In the genomic region with DNA sequence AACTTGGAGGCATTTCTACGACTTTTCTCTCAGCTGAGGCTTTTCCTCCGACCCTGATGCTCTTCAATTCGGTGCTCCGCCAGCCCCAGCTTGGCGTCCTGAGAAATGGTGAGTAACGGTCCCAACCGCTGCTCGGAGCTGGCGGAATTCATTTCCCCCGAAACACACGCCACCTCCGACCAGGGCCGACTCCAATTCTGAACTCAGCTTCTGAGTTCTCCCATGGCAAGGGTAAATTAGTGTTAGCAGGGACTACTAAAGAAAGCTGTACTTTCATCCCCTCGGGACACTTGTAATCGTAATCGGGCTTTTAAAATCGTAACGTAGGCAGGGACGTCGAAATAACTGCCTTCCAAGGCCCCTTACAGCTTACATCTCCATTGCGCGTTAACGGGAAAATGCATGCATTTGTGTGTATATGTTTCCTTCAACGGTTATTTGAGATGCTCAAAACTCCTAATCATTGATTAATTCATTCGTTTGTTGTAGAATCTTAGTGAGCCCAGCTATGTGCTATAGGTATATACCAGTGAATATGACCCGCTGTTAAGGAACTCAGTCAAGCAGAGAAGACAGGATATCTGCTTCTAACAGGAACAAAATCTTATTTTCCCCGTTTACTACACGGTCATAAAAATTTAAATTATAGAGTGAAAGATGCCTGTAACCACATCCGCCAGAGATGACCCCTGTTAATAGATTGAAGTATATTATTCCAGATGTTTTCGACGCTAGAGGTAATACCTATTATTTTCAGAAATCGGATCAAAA, we compare ENCODE assay signal across 8 cellular contexts. TPM values are rescaled to one million over a fixed set of nuclear protein-coding genes. Genes with fewer than 3 reads are reported as not detected.
DNase-seq lines count a peak whose midpoint lies in the region; ATAC-seq and TF ChIP-seq lines count a peak whose summit lies in the region.

No MANE protein-coding gene starts in this region.

- peak; percentile 20 for ATAC-seq in GM21390 (IDR thresholded peaks at IDR 0.05; ENCODE audit: unreplicated experiment)

- H3K4me3 ChIP-seq in GM12864 (ENCODE audit: low read depth, low read length) (peak overlapping the region; percentile 87), muscle layer of duodenum (ENCODE audit: low read depth in 1 of 2, low read length in 2 of 2) (peak overlapping the region; percentile 69 to 88)

- peaks cover 0 to 5% (median 0%) of the 10 kb centered on the region in 5 experiments for H3K9me3 Mint-ChIP-seq in brain

- peaks cover 78% of the 10 kb centered on the region for H3K4me1 Mint-ChIP-seq in brain

- H3K27me3 Mint-ChIP-seq in brain = peaks cover 10% of the 10 kb centered on the region

- DNase-seq in GM12864 (ENCODE audit: low read depth) (no peak), HS-5 (ENCODE audit: low read depth) (peak; percentile 26), pons (ENCODE audit: low spot score) (no peak), retina (no peak), mucosa of gallbladder (ENCODE audit: low spot score) (no peak)

- no peaks in the 10 kb centered on the region for H3K27me3 ChIP-seq in muscle layer of duodenum (ENCODE audit: low read depth, low read length)

- TF ChIP-seq CTCF in GM12864 (IDR thresholded peaks at IDR 0.05; ENCODE audit: low read depth, low read length, missing control alignments) = no peak
- TF ChIP-seq CTCF in brain (conservative IDR thresholded peaks at IDR 0.05) = no peak

- peak overlapping the region; percentile 89 to 100 (median 99) for H3K4me3 Mint-ChIP-seq in brain

- peaks cover 2 to 13% of the 10 kb centered on the region in 2 donors for H3K4me1 ChIP-seq in muscle layer of duodenum (ENCODE audit: control insufficient read depth in 1 of 2, insufficient read depth in 2 of 2, low read length in 2 of 2)

- no peaks in the 10 kb centered on the region for H3K36me3 ChIP-seq in muscle layer of duodenum (ENCODE audit: control insufficient read depth in 1 of 2, insufficient read depth in 2 of 2, low read length in 2 of 2)

- H3K27ac Mint-ChIP-seq in brain = peak overlapping the region; percentile 97 to 100 (median 99)

- no peaks in the 10 kb centered on the region for H3K9me3 ChIP-seq in muscle layer of duodenum (ENCODE audit: control insufficient read depth in 1 of 2, low read length in 2 of 2)

- no peak overlapping the region for H3K27ac ChIP-seq in muscle layer of duodenum (ENCODE audit: low read length)

- H3K36me3 Mint-ChIP-seq in brain = peaks cover 8% of the 10 kb centered on the region

RNA-seq across cellular contexts. Expression of gene DTL, which starts 0.5 kb away (rescaled TPM):
- polyA plus RNA-seq in brain (ENCODE audit: insufficient read depth, low read depth, low replicate concordance) = 26.4 TPM
- 2.9 TPM for total RNA-seq in mucosa of gallbladder

RNA-seq across cellular contexts. Expression of gene INTS7, which starts 0.7 kb away (rescaled TPM):
- 34.2 TPM for polyA plus RNA-seq in brain (ENCODE audit: insufficient read depth, low read depth, low replicate concordance)
- 13.4 TPM for total RNA-seq in mucosa of gallbladder
